In the genomic region with DNA sequence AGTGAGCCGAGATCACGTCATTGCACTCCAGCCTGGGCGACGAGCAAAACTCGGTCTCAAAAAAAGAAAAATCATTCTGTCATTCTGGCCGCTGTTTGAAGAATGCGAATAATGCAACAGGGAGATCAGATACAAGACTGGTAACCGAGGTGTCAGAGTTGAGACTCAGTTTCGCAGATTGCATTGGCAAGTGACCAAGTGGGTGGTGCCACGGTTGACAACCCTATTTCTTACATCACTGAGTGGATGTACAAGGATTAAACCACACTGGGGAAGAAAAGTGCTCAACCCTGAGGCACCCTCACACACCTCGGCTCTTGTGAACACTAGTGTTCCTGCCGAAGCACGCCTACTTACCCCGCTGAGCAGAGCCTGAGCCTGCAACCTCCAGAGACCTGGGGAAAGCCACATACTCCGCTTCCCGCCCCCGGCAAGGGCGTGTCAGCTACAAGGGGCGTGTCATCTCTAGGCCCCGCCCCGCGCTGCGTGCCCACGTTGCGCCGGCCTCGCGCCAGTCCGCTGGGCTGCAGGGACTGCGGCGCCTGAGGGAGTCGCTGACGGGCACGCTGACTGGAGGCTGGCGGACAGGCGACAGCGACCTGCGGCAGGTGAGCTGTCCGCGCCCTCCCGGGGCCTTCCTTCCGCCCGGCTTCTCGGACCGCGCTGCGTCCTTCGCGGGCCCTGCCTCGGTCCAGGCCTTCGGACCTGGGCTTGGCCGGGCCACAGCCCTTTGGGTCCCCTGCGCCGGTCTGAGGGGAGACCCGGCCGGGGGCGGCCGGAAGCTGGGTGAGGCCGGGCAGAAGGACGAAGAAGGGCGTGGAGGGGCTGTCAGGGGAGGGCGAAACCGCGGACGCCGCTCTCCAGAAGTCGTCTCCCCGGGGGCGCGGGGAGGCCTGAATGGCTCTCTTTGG, we compare ENCODE assay signal across 8 cellular contexts. TPM values are rescaled to one million over a fixed set of nuclear protein-coding genes. Genes with fewer than 3 reads are reported as not detected.
A peak's percentile ranks its signal among the peaks of the same experiment; 100 is the strongest.
DNase-seq lines count a peak whose midpoint lies in the region; ATAC-seq and TF ChIP-seq lines count a peak whose summit lies in the region.

A gene with protein sequence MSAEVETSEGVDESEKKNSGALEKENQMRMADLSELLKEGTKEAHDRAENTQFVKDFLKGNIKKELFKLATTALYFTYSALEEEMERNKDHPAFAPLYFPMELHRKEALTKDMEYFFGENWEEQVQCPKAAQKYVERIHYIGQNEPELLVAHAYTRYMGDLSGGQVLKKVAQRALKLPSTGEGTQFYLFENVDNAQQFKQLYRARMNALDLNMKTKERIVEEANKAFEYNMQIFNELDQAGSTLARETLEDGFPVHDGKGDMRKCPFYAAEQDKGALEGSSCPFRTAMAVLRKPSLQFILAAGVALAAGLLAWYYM (plus strand): TSS at position 519 of the 911 bp plus-strand sequence. CDS start 29,127 bp downstream, outside the sequence.

- no peaks in the 10 kb centered on the region for H3F3A ChIP-seq in GM23248 (ENCODE audit: insufficient read depth)

- no peaks in the 10 kb centered on the region for H3K9me3 Mint-ChIP-seq in activated T-helper 17 cell treated with anti-CD3 and anti-CD28 coated beads, Interleukin-2, amount 50 U/mL, for 72 hours
- no peaks in the 10 kb centered on the region for H3K9me3 Mint-ChIP-seq in natural killer cell

- in situ Hi-C loops in GM23248 (cut with MboI) = no loop called here

- H3K79me2 ChIP-seq in GM23248 (ENCODE audit: insufficient read depth) = peaks cover 48% of the 10 kb centered on the region

- peak within 1 kb of the TSS; percentile 18 for H3K27ac ChIP-seq in GM23248

- H3K9ac ChIP-seq in GM23248 = peak within 1 kb of the TSS; percentile 77

- H2AFZ ChIP-seq in GM23248 = peak within 1 kb of the TSS; percentile 83

- H4K20me1 ChIP-seq in GM23248 (ENCODE audit: insufficient read depth) = no peaks in the 10 kb centered on the region

- WGBS in GM23248 (ENCODE audit: low coverage in 1 of 2, low lambda C conversion rate in 2 of 2, missing lambda C conversion rate in 2 of 2), 2 experiments = 10 to 12% methylated on average over 49 to 57 of the region's 70 CpGs

- H3K4me2 ChIP-seq in GM23248 (ENCODE audit: unreplicated experiment) = peak within 1 kb of the TSS; percentile 75

- H3K4me1 Mint-ChIP-seq in activated T-helper 17 cell treated with anti-CD3 and anti-CD28 coated beads, Interleukin-2, amount 50 U/mL, for 72 hours = peaks cover 26% of the 10 kb centered on the region
- peaks cover 23 to 46% of the 10 kb centered on the region in 2 donors for H3K4me1 Mint-ChIP-seq in natural killer cell

- intact Hi-C loops in natural killer cell (cut with micrococcal nuclease) = loop anchor here (1.0 to 5.0 kb wide), 3 partner anchors 10 to 61 kb away; a partner anchor contains a TSS

- DNase-seq in EH (ENCODE audit: low read depth) (peak; percentile 89), GM23248 (peak; percentile 95), Kasumi-1 (lab: John Stamatoyannopoulos, UW) (peak; percentile 48 to 73), RPMI8226 (peak; percentile 98), fibroblast of mammary gland (ENCODE audit: low read depth) (peak; percentile 88), natural killer cell (peak; percentile 95)
- peak; percentile 95 for DNase-seq in stimulated activated naive CD8-positive, alpha-beta T cell treated with anti-CD3 and anti-CD28 coated beads, Interleukin-15, Interleukin-2, amounts not matched to agents 100 U/mL and 50 U/mL, for 24 hours

- H3K9me2 ChIP-seq in GM23248 (ENCODE audit: insufficient read depth) = no peaks in the 10 kb centered on the region

- H3K4me1 ChIP-seq in GM23248 (ENCODE audit: insufficient read depth) = peaks cover 17% of the 10 kb centered on the region; the same call in 1 of the 2 replicates

- H3K27ac Mint-ChIP-seq in activated T-helper 17 cell treated with anti-CD3 and anti-CD28 coated beads, Interleukin-2, amount 50 U/mL, for 72 hours = peak within 1 kb of the TSS; percentile 87
- H3K27ac Mint-ChIP-seq in natural killer cell = peak within 1 kb of the TSS; percentile 85

- peaks cover 49% of the 10 kb centered on the region for H3K36me3 Mint-ChIP-seq in activated T-helper 17 cell treated with anti-CD3 and anti-CD28 coated beads, Interleukin-2, amount 50 U/mL, for 72 hours (ENCODE audit: low read depth)
- no peaks in the 10 kb centered on the region for H3K36me3 Mint-ChIP-seq in natural killer cell

- no peaks in the 10 kb centered on the region for H3K9me3 ChIP-seq in GM23248 (ENCODE audit: low read depth)

- no peaks in the 10 kb centered on the region for H3K27me3 ChIP-seq in GM23248 (replicated peaks; ENCODE audit: insufficient read depth)

- H3K4me3 ChIP-seq in GM23248 (peak within 1 kb of the TSS; percentile 83), fibroblast of mammary gland (ENCODE audit: control insufficient read depth, low read depth, low read length) (peak within 1 kb of the TSS; percentile 75)

- TF ChIP-seq CTCF in fibroblast of mammary gland (conservative IDR thresholded peaks at IDR 0.05; ENCODE audit: control insufficient read depth, insufficient read depth, low read depth, low read length) (no peak), natural killer cell (IDR thresholded peaks at IDR 0.05) (peak; percentile 30)

- ATAC-seq in activated T-helper 17 cell treated with anti-CD3 and anti-CD28 coated beads, Interleukin-2, amount 50 U/mL, for 72 hours (replicated peaks) = peak; percentile 86
- ATAC-seq in natural killer cell = peak; percentile 87 to 97 (median 91)
- ATAC-seq in stimulated activated naive CD8-positive, alpha-beta T cell treated with anti-CD3 and anti-CD28 coated beads, Interleukin-15, Interleukin-2, amounts not matched to agents 100 U/mL and 50 U/mL, for 24 hours = peak; percentile 89

- H3K4me3 Mint-ChIP-seq in activated T-helper 17 cell treated with anti-CD3 and anti-CD28 coated beads, Interleukin-2, amount 50 U/mL, for 72 hours = peak within 1 kb of the TSS; percentile 83
- peak within 1 kb of the TSS; percentile 87 for H3K4me3 Mint-ChIP-seq in natural killer cell

- H3K27me3 Mint-ChIP-seq in activated T-helper 17 cell treated with anti-CD3 and anti-CD28 coated beads, Interleukin-2, amount 50 U/mL, for 72 hours = no peaks in the 10 kb centered on the region
- no peaks in the 10 kb centered on the region for H3K27me3 Mint-ChIP-seq in natural killer cell (ENCODE audit: low read depth in 2 of 2)

- H3K36me3 ChIP-seq in GM23248 (ENCODE audit: low read depth) = no peaks in the 10 kb centered on the region

RNA-seq across cellular contexts. Expression of the gene that starts here (rescaled TPM):
- total RNA-seq in GM23248 (2014; rRNA removed; shearing (Covaris generic)) = 36.0 and 40.8 TPM in 2 replicates
- 60.2 and 61.5 TPM in 2 replicates for polyA plus RNA-seq in GM23248 (2016; fragmentation: Nextera tagmentation; extraction: Ambion mirVana)
- total RNA-seq in activated T-helper 17 cell treated with anti-CD3 and anti-CD28 coated beads, Interleukin-2, amount 50 U/mL, for 72 hours = 10 to 100 TPM; 60.0 to 92.1 TPM
- total RNA-seq in natural killer cell = 100 to 1,000 TPM in 1 of 3 donors, 10 to 100 TPM in 2; 66.0 to 104 (median 77.3) TPM

Comparison
In these comparisons a context has a peak if more than half of its experiments do, and no peak if none do; other contexts are left out.
1. Peak in every context shown above with its lines: DNase-seq, ATAC-seq, H3K4me3 ChIP-seq and H3K27ac ChIP-seq.